16 cellular contexts compared by ENCODE assay signal in the genomic region with DNA sequence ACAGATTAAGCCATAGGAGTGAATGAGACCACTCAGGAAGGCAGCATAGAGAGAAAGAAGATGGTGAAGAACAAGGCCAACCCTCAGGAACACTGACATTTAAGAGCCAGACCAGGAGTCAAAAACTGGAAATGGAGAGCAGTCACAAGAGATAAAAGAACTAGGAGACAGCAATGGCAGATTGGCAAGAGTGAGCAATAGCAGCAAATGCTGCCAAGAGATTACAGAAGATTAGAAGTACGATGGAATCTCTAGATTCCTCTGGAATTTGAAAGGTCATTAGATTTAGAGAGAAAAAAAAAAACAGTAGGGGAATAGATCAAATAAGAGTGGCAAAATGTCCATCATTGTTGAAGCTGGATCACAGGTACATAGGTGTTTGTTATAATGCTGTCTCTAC.
DNase-seq lines count a peak whose midpoint lies in the region; ATAC-seq and TF ChIP-seq lines count a peak whose summit lies in the region.
"Had no signal": no experiment of that assay in that cellular context is flagged by ENCODE, and none has a peak within 500 bp of the region (broad histone marks: within the 10 kb centered on the region; RNA-seq: fewer than 3 reads in every experiment).

No MANE protein-coding gene starts in this region.

- peak overlapping the region; percentile 17 for H3K4me3 Mint-ChIP-seq in endothelial cell (ENCODE audit: unreplicated experiment)
- no peak overlapping the region for H3K4me3 Mint-ChIP-seq in activated naive CD8-positive, alpha-beta T cell treated with anti-CD3 and anti-CD28 coated beads, Interleukin-2, amount 50 U/mL, for 24 hours
- H3K4me3 Mint-ChIP-seq: CD4-positive, alpha-beta T cell; H9 had no signal

- H2AFZ ChIP-seq in parathyroid adenoma, result peak overlapping the region; percentile 46

- no peak overlapping the region for H3K4me2 ChIP-seq in parathyroid adenoma (ENCODE audit: low read length)
- H3K4me2 ChIP-seq: A549 had no signal

- H3K9me3 Mint-ChIP-seq in endothelial cell (ENCODE audit: unreplicated experiment), result no peaks in the 10 kb centered on the region
- no peaks in the 10 kb centered on the region for H3K9me3 Mint-ChIP-seq in activated naive CD8-positive, alpha-beta T cell treated with anti-CD3 and anti-CD28 coated beads, Interleukin-2, amount 50 U/mL, for 24 hours
- H3K9me3 Mint-ChIP-seq: CD4-positive, alpha-beta T cell; H9 had no signal

- no peaks in the 10 kb centered on the region for H3K9me3 ChIP-seq in parathyroid adenoma (ENCODE audit: control insufficient read depth, low read length)
- H3K9me3 ChIP-seq: A549, Caco-2 had no signal

- ATAC-seq in SK-N-SH treated with all-trans-retinoic acid at 6 μM for 48 hours (no peak), GM21367 (IDR thresholded peaks at IDR 0.05; ENCODE audit: unreplicated experiment) (no peak), GM19397 (IDR thresholded peaks at IDR 0.05; ENCODE audit: unreplicated experiment) (no peak)
- no peak for ATAC-seq in activated naive CD8-positive, alpha-beta T cell treated with anti-CD3 and anti-CD28 coated beads, Interleukin-2, amount 50 U/mL, for 24 hours
- ATAC-seq: A549 had no signal

- peaks cover 15% of the 10 kb centered on the region for H3K4me1 ChIP-seq in parathyroid adenoma
- H3K4me1 ChIP-seq: A549, Caco-2 had no signal

- DNase-seq in EH (ENCODE audit: low read depth) (peak; percentile 19), endothelial cell (ENCODE audit: low spot score) (no peak)
- no peak for DNase-seq in activated naive CD8-positive, alpha-beta T cell treated with anti-CD3 and anti-CD28 coated beads, Interleukin-2, amount 50 U/mL, for 24 hours
- DNase-seq: AML-193; Caco-2; CD4-positive, alpha-beta T cell; GF-D8; GOT3; H9 had no signal

- no peaks in the 10 kb centered on the region for H3K36me3 ChIP-seq in parathyroid adenoma (ENCODE audit: control insufficient read depth, insufficient read depth, low read length)

- H3K27ac ChIP-seq in parathyroid adenoma, result peak overlapping the region; percentile 44
- H3K27ac ChIP-seq: 22Rv1, A549, C4-2B had no signal

- TF ChIP-seq CTCF in endothelial cell (IDR thresholded peaks at IDR 0.05; ENCODE audit: unreplicated experiment) (no peak), parathyroid adenoma (IDR thresholded peaks at IDR 0.05) (no peak)

- peaks cover 4% of the 10 kb centered on the region for H3K27me3 Mint-ChIP-seq in endothelial cell (ENCODE audit: unreplicated experiment)
- H3K27me3 Mint-ChIP-seq in activated naive CD8-positive, alpha-beta T cell treated with anti-CD3 and anti-CD28 coated beads, Interleukin-2, amount 50 U/mL, for 24 hours, result no peaks in the 10 kb centered on the region
- H3K27me3 Mint-ChIP-seq: CD4-positive, alpha-beta T cell had no signal

- H3K27ac Mint-ChIP-seq in endothelial cell (ENCODE audit: unreplicated experiment), result no peak overlapping the region
- no peak overlapping the region for H3K27ac Mint-ChIP-seq in activated naive CD8-positive, alpha-beta T cell treated with anti-CD3 and anti-CD28 coated beads, Interleukin-2, amount 50 U/mL, for 24 hours
- H3K27ac Mint-ChIP-seq: CD4-positive, alpha-beta T cell; H9 had no signal

- H3K4me1 Mint-ChIP-seq in endothelial cell (ENCODE audit: unreplicated experiment), result peaks cover 41% of the 10 kb centered on the region
- no peaks in the 10 kb centered on the region for H3K4me1 Mint-ChIP-seq in activated naive CD8-positive, alpha-beta T cell treated with anti-CD3 and anti-CD28 coated beads, Interleukin-2, amount 50 U/mL, for 24 hours

- no peaks in the 10 kb centered on the region for H3K36me3 Mint-ChIP-seq in endothelial cell (ENCODE audit: low read depth, unreplicated experiment)
- no peaks in the 10 kb centered on the region for H3K36me3 Mint-ChIP-seq in activated naive CD8-positive, alpha-beta T cell treated with anti-CD3 and anti-CD28 coated beads, Interleukin-2, amount 50 U/mL, for 24 hours (ENCODE audit: low read depth)

- H3K79me2 ChIP-seq in parathyroid adenoma, result no peaks in the 10 kb centered on the region

- no peak overlapping the region for H3K4me3 ChIP-seq in parathyroid adenoma (ENCODE audit: low read depth, low read length)
- H3K4me3 ChIP-seq: A549 had no signal

- no peaks in the 10 kb centered on the region for H3K27me3 ChIP-seq in parathyroid adenoma (ENCODE audit: control insufficient read depth, insufficient read depth, low read length)

- no peak overlapping the region for H3K9ac ChIP-seq in parathyroid adenoma

TF ChIP-seq in SK-N-SH treated with all-trans-retinoic acid at 6 μM for 48 hours, 23 proteins besides CTCF, POLR2A, EP300 and RAD21:
- TF ChIP-seq ISL1 (CRISPR knock-in tag; IDR thresholded peaks at IDR 0.05), result 0 out of 2 replicates have a peak, but pooled peaks have one; percentile 9
- no peak for TF ChIP-seq CSDC2 (CRISPR knock-in tag; IDR thresholded peaks at IDR 0.05)
